ENCODE assay signal across 8 cellular contexts in genomic region chr12:53324113-53324778, GRCh38. TPM values are rescaled to one million over a fixed set of nuclear protein-coding genes. Genes with fewer than 3 reads are reported as not detected.
A peak's percentile ranks its signal among the peaks of the same experiment; 100 is the strongest.
DNase-seq lines count a peak whose midpoint lies in the region; ATAC-seq and TF ChIP-seq lines count a peak whose summit lies in the region.

No MANE protein-coding gene starts in this region.

- POLR2A ChIA-PET in BJ (lab: Charles Lee): interaction anchor here (0.7 to 1.2 kb wide), 2 partner anchors 11 to 26 kb away, joined by 3 read pairs; no protein-coding TSS in a partner anchor

- H3K4me3 ChIP-seq in BJ (ENCODE audit: low read depth, low read length) (peak overlapping the region; percentile 63), OCI-LY1 (ENCODE audit: low read depth, low read length, poor library complexity, severe bottlenecking) (peak overlapping the region; percentile 67), sigmoid colon (peak overlapping the region; percentile 50 to 85 (median 68))

- WGBS in sigmoid colon, 2 donors: 21 to 56% methylated on average over 28 of the region's 28 CpGs

- H3K4me3 Mint-ChIP-seq in activated T-helper 17 cell treated with anti-CD3 and anti-CD28 coated beads, Interleukin-2, amount 50 U/mL, for 72 hours: peak overlapping the region; percentile 97
- H3K4me3 Mint-ChIP-seq in glutamatergic neuron (ENCODE audit: unreplicated experiment): peak overlapping the region; percentile 85

- H4K20me1 ChIP-seq in OCI-LY1 (ENCODE audit: insufficient read depth, low read length): no peaks in the 10 kb centered on the region

- H3K4me1 ChIP-seq in OCI-LY1 (ENCODE audit: insufficient read depth, low read length, severe bottlenecking) (peaks cover 44% of the 10 kb centered on the region), sigmoid colon (peaks cover 0 to 45% (median 36%) of the 10 kb centered on the region in 4 donors)

- ATAC-seq in GM21576 (IDR thresholded peaks at IDR 0.05; ENCODE audit: unreplicated experiment): peak; percentile 29
- ATAC-seq in activated T-helper 17 cell treated with anti-CD3 and anti-CD28 coated beads, Interleukin-2, amount 50 U/mL, for 72 hours (replicated peaks): peak; percentile 30

- H3K9me2 ChIP-seq in OCI-LY1 (ENCODE audit: low read depth, low read length): no peaks in the 10 kb centered on the region

- peaks cover 8% of the 10 kb centered on the region for H3K27me3 Mint-ChIP-seq in activated T-helper 17 cell treated with anti-CD3 and anti-CD28 coated beads, Interleukin-2, amount 50 U/mL, for 72 hours
- peaks cover 19% of the 10 kb centered on the region for H3K27me3 Mint-ChIP-seq in glutamatergic neuron (ENCODE audit: unreplicated experiment)

- H3K36me3 Mint-ChIP-seq in activated T-helper 17 cell treated with anti-CD3 and anti-CD28 coated beads, Interleukin-2, amount 50 U/mL, for 72 hours (ENCODE audit: low read depth): peaks cover 13% of the 10 kb centered on the region
- no peaks in the 10 kb centered on the region for H3K36me3 Mint-ChIP-seq in glutamatergic neuron (ENCODE audit: unreplicated experiment)

- H3K9me3 ChIP-seq in OCI-LY1 (ENCODE audit: low read length): no peaks in the 10 kb centered on the region
- no peaks in the 10 kb centered on the region for H3K9me3 ChIP-seq in sigmoid colon

- peak overlapping the region; percentile 83 for H3K9ac ChIP-seq in OCI-LY1 (ENCODE audit: low read length)

- no peak for TF ChIP-seq POLR2A in sigmoid colon (IDR thresholded peaks at IDR 0.05)

- DNase-seq in BJ (ENCODE audit: low read depth): no peak
- peak; percentile 43 for DNase-seq in glutamatergic neuron
- no peak for DNase-seq in sigmoid colon
- no peak for DNase-seq in dedifferentiated amniotic fluid mesenchymal stem cell (ENCODE audit: extremely low spot score)
- DNase-seq in NCI-H2081 treated with DMSO at 0.1 percent for 48 hours (lab: John Stamatoyannopoulos, UW): no peak

- CTCF ChIA-PET in BJ (lab: Yijun Ruan, JAX): interaction anchor here (0.7 to 12.8 kb wide), 20 partner anchors 8 to 194 kb away, joined by 3 to 210 read pairs (median 6); partner anchors contain the start of genes PRR13 and TARBP2

- no peaks in the 10 kb centered on the region for H3K9me3 Mint-ChIP-seq in activated T-helper 17 cell treated with anti-CD3 and anti-CD28 coated beads, Interleukin-2, amount 50 U/mL, for 72 hours
- H3K9me3 Mint-ChIP-seq in glutamatergic neuron (ENCODE audit: unreplicated experiment): peaks cover 4% of the 10 kb centered on the region

- H3K27ac Mint-ChIP-seq in activated T-helper 17 cell treated with anti-CD3 and anti-CD28 coated beads, Interleukin-2, amount 50 U/mL, for 72 hours: peak overlapping the region; percentile 96
- H3K27ac Mint-ChIP-seq in glutamatergic neuron (ENCODE audit: unreplicated experiment): peak overlapping the region; percentile 46

- no peaks in the 10 kb centered on the region; the same call in 1 of the 2 replicates for H3F3A ChIP-seq in OCI-LY1 (ENCODE audit: insufficient read depth, low read length)

- no peak for TF ChIP-seq EP300 in sigmoid colon (IDR thresholded peaks at IDR 0.05)

- H3K4me1 Mint-ChIP-seq in activated T-helper 17 cell treated with anti-CD3 and anti-CD28 coated beads, Interleukin-2, amount 50 U/mL, for 72 hours: peaks cover 36% of the 10 kb centered on the region
- peaks cover 12% of the 10 kb centered on the region for H3K4me1 Mint-ChIP-seq in glutamatergic neuron (ENCODE audit: low read depth, unreplicated experiment)

- H3K27ac ChIP-seq in OCI-LY1 (ENCODE audit: low read depth, low read length, poor library complexity, severe bottlenecking) (peak overlapping the region; percentile 87), sigmoid colon (peak overlapping the region; percentile 90 to 98 (median 96))

- no peak for TF ChIP-seq CTCF in BJ (IDR thresholded peaks at IDR 0.05; ENCODE audit: insufficient read depth, low read depth, low read length)
- no peak for TF ChIP-seq CTCF in OCI-LY1 (IDR thresholded peaks at IDR 0.05; ENCODE audit: low read length)
- TF ChIP-seq CTCF in glutamatergic neuron (IDR thresholded peaks at IDR 0.05; ENCODE audit: partially characterized antibody, unreplicated experiment): no peak
- no peak for TF ChIP-seq CTCF in sigmoid colon (IDR thresholded peaks at IDR 0.05)

- intact Hi-C loops in sigmoid colon (cut with DNase I): loop anchor here (1.0 to 5.0 kb wide), 2 partner anchors 21 to 178 kb away; partner anchors contain the start of gene TARBP2

- H3K27me3 ChIP-seq in BJ (ENCODE audit: control insufficient read depth, insufficient read depth, low read length): no peaks in the 10 kb centered on the region; the same call in 1 of the 2 replicates
- H3K27me3 ChIP-seq in OCI-LY1 (ENCODE audit: insufficient read depth, low read length): no peaks in the 10 kb centered on the region
- no peaks in the 10 kb centered on the region for H3K27me3 ChIP-seq in sigmoid colon

- H3K4me2 ChIP-seq in OCI-LY1 (ENCODE audit: low read length): peak overlapping the region; percentile 93

- H3K36me3 ChIP-seq in BJ (ENCODE audit: control insufficient read depth, insufficient read depth, low read length) (no peaks in the 10 kb centered on the region; the same call in 1 of the 2 replicates), OCI-LY1 (ENCODE audit: insufficient read depth, low read length) (peaks cover 6% of the 10 kb centered on the region; the same call in 1 of the 2 replicates), sigmoid colon (peaks cover 0 to 2% (median 0%) of the 10 kb centered on the region in 4 donors)

- H2AFZ ChIP-seq in OCI-LY1 (ENCODE audit: low read length): 0 out of 2 replicates have a peak overlapping the region, but pooled peaks have one; percentile 0

- no peaks in the 10 kb centered on the region for H3K79me2 ChIP-seq in OCI-LY1 (ENCODE audit: insufficient read depth, low read length)

RNA-seq across cellular contexts. Expression of gene AAAS, which starts 2.8 kb away (rescaled TPM):
- polyA plus RNA-seq in BJ (2011; rRNA removed): 53.3 and 84.3 TPM in 2 replicates
- 41.1 and 75.1 TPM in 2 replicates for polyA minus RNA-seq in BJ (2011; rRNA and poly(A)+ RNA removed)
- total RNA-seq in activated T-helper 17 cell treated with anti-CD3 and anti-CD28 coated beads, Interleukin-2, amount 50 U/mL, for 72 hours: 10 to 100 TPM; 42.3 to 44.8 TPM
- 57.5 TPM for total RNA-seq in glutamatergic neuron (ENCODE audit: unreplicated experiment)
- 10 to 100 TPM; 38.2 to 62.0 (median 47.4) TPM for total RNA-seq in sigmoid colon
- 10 to 100 TPM; 10.6 to 35.6 (median 15.0) TPM for polyA plus RNA-seq in sigmoid colon

RNA-seq across cellular contexts. Expression of gene SP7, which starts 11.9 kb away (rescaled TPM):
- polyA plus RNA-seq in BJ (2011; rRNA removed): not detected in 2 replicates
- polyA minus RNA-seq in BJ (2011; rRNA and poly(A)+ RNA removed): not detected in 2 replicates
- total RNA-seq in activated T-helper 17 cell treated with anti-CD3 and anti-CD28 coated beads, Interleukin-2, amount 50 U/mL, for 72 hours: not detected
- total RNA-seq in glutamatergic neuron (ENCODE audit: unreplicated experiment): not detected
- not detected for total RNA-seq in sigmoid colon
- polyA plus RNA-seq in sigmoid colon: not detected

RNA-seq across cellular contexts. Expression of gene MYG1, which starts 24.8 kb away (rescaled TPM):
- 49.7 and 78.3 TPM in 2 replicates for polyA plus RNA-seq in BJ (2011; rRNA removed)
- polyA minus RNA-seq in BJ (2011; rRNA and poly(A)+ RNA removed): 31.6 and 45.4 TPM in 2 replicates
- total RNA-seq in activated T-helper 17 cell treated with anti-CD3 and anti-CD28 coated beads, Interleukin-2, amount 50 U/mL, for 72 hours: 10 to 100 TPM; 48.7 to 76.5 TPM
- total RNA-seq in glutamatergic neuron (ENCODE audit: unreplicated experiment): 66.1 TPM
- total RNA-seq in sigmoid colon: 10 to 100 TPM; 43.5 to 55.4 (median 50.2) TPM
- 10 to 100 TPM; 26.1 to 59.6 (median 54.1) TPM for polyA plus RNA-seq in sigmoid colon

RNA-seq across cellular contexts. Expression of gene PFDN5, which starts 28.9 kb away (rescaled TPM):
- polyA plus RNA-seq in BJ (2011; rRNA removed) (965 and 1,130 TPM in 2 replicates), sigmoid colon (1,000 to 10,000 TPM in 1 of 3 donors, 100 to 1,000 TPM in 2; 759 to 1,604 (median 819) TPM)
- polyA minus RNA-seq in BJ (2011; rRNA and poly(A)+ RNA removed): 129 and 175 TPM in 2 replicates
- total RNA-seq in activated T-helper 17 cell treated with anti-CD3 and anti-CD28 coated beads, Interleukin-2, amount 50 U/mL, for 72 hours: 100 to 1,000 TPM; 250 to 347 TPM
- total RNA-seq in glutamatergic neuron (ENCODE audit: unreplicated experiment) (292 TPM), sigmoid colon (1,000 to 10,000 TPM in 2 of 4 donors, 100 to 1,000 TPM in 2; 757 to 1,153 (median 947) TPM)

RNA-seq across cellular contexts. Expression of gene SP1, which starts 55.7 kb away (rescaled TPM):
- 44.4 and 58.2 TPM in 2 replicates for polyA plus RNA-seq in BJ (2011; rRNA removed)
- polyA minus RNA-seq in BJ (2011; rRNA and poly(A)+ RNA removed): 82.8 and 123 TPM in 2 replicates
- 10 to 100 TPM; 80.9 to 91.5 TPM for total RNA-seq in activated T-helper 17 cell treated with anti-CD3 and anti-CD28 coated beads, Interleukin-2, amount 50 U/mL, for 72 hours
- 34.8 TPM for total RNA-seq in glutamatergic neuron (ENCODE audit: unreplicated experiment)
- total RNA-seq in sigmoid colon: 10 to 100 TPM; 53.2 to 69.8 (median 61.0) TPM
- polyA plus RNA-seq in sigmoid colon: 10 to 100 TPM; 11.4 to 32.8 (median 16.0) TPM
